In genomic region chr10:77104459-77104980, GRCh38 we compare ENCODE assay signal across 10 cellular contexts.
DNase-seq lines count a peak whose midpoint lies in the region; ATAC-seq and TF ChIP-seq lines count a peak whose summit lies in the region.
"Had no signal": no experiment of that assay in that cellular context is flagged by ENCODE, and none has a peak within 500 bp of the region (broad histone marks: within the 10 kb centered on the region; RNA-seq: fewer than 3 reads in every experiment).

No MANE protein-coding gene starts in this region.

- no peaks in the 10 kb centered on the region for H3K27me3 Mint-ChIP-seq in endothelial cell (ENCODE audit: unreplicated experiment)
- no peaks in the 10 kb centered on the region for H3K27me3 Mint-ChIP-seq in activated naive CD4-positive, alpha-beta T cell treated with anti-CD3 and anti-CD28 coated beads for 36 hours (ENCODE audit: low read depth)

- H3K9me2 ChIP-seq in OCI-LY7 (ENCODE audit: insufficient read depth, low read length), result no peaks in the 10 kb centered on the region

- POLR2A ChIA-PET in OCI-LY7 (lab: Charles Lee), result no interaction called here

- peaks cover 9% of the 10 kb centered on the region for H3K4me1 Mint-ChIP-seq in endothelial cell (ENCODE audit: unreplicated experiment)
- no peaks in the 10 kb centered on the region for H3K4me1 Mint-ChIP-seq in activated naive CD4-positive, alpha-beta T cell treated with anti-CD3 and anti-CD28 coated beads for 36 hours (ENCODE audit: low read depth)
- H3K4me1 Mint-ChIP-seq: activated T-helper 17 cell treated with anti-CD3 and anti-CD28 coated beads, Interleukin-2, amount 50 U/mL, for 72 hours had no signal

- no peak for TF ChIP-seq CTCF in ascending aorta (IDR thresholded peaks at IDR 0.05)
- TF ChIP-seq CTCF in heart right ventricle (IDR thresholded peaks at IDR 0.05), result no peak
- no peak for TF ChIP-seq CTCF in gastrocnemius medialis (IDR thresholded peaks at IDR 0.05 in 4 of 5, conservative IDR thresholded peaks at IDR 0.05 in 1 of 5)
- TF ChIP-seq CTCF in endothelial cell (IDR thresholded peaks at IDR 0.05; ENCODE audit: unreplicated experiment), result no peak
- no peak for TF ChIP-seq CTCF in OCI-LY7 (conservative IDR thresholded peaks at IDR 0.05; ENCODE audit: low read length)

- H3K4me2 ChIP-seq in OCI-LY7 (ENCODE audit: low read length), result no peak overlapping the region
- H3K4me2 ChIP-seq: neural progenitor cell had no signal

- ATAC-seq in heart right ventricle (peak; percentile 66 to 93 (median 80)), gastrocnemius medialis (peak; percentile 72 to 81)
- ATAC-seq: activated T-helper 17 cell treated with anti-CD3 and anti-CD28 coated beads, Interleukin-2, amount 50 U/mL, for 72 hours had no signal

- intact Hi-C loops in ascending aorta (cut with DNase I), result no loop called here
- intact Hi-C loops in heart right ventricle (cut with DNase I), result no loop called here
- intact Hi-C loops in gastrocnemius medialis (cut with DNase I; ENCODE audit: low total_unique reads), result loop anchor here (2.0 to 5.0 kb wide), 2 partner anchors 34 to 87 kb away; no protein-coding TSS in a partner anchor
- intact Hi-C loops in OCI-LY7 (cut with micrococcal nuclease; ENCODE audit: unreplicated experiment), result no loop called here
- intact Hi-C loops in activated naive CD4-positive, alpha-beta T cell treated with anti-CD3 and anti-CD28 coated beads for 36 hours (cut with micrococcal nuclease), result no loop called here

- H3K36me3 Mint-ChIP-seq in endothelial cell (ENCODE audit: low read depth, unreplicated experiment), result no peaks in the 10 kb centered on the region
- H3K36me3 Mint-ChIP-seq in activated naive CD4-positive, alpha-beta T cell treated with anti-CD3 and anti-CD28 coated beads for 36 hours (ENCODE audit: low read depth), result no peaks in the 10 kb centered on the region
- H3K36me3 Mint-ChIP-seq: neural progenitor cell had no signal

- CTCF ChIA-PET in OCI-LY7 (lab: Charles Lee; ENCODE audit: unreplicated experiment), result no interaction called here
- CTCF ChIA-PET in activated naive CD4-positive, alpha-beta T cell treated with anti-CD3 and anti-CD28 coated beads for 36 hours (lab: Charles Lee), result no interaction called here

- 51 to 55% methylated on average over 4 of the region's 4 CpGs for WGBS in heart right ventricle, 2 donors

- peaks cover 10 to 33% of the 10 kb centered on the region in 2 donors for H3K4me1 ChIP-seq in ascending aorta
- peaks cover 0 to 24% (median 6%) of the 10 kb centered on the region in 9 donors for H3K4me1 ChIP-seq in heart right ventricle
- no peaks in the 10 kb centered on the region for H3K4me1 ChIP-seq in gastrocnemius medialis
- H3K4me1 ChIP-seq in OCI-LY7 (ENCODE audit: insufficient read depth, low read length, poor library complexity, severe bottlenecking), result no peaks in the 10 kb centered on the region

- BruUV-seq in OCI-LY7 (replicated peaks; lab: Mats Ljungman, UMichigan), result no TSS peak

- H3K4me3 ChIP-seq in ascending aorta, result no peak overlapping the region
- no peak overlapping the region for H3K4me3 ChIP-seq in heart right ventricle
- no peak overlapping the region for H3K4me3 ChIP-seq in gastrocnemius medialis
- no peak overlapping the region for H3K4me3 ChIP-seq in OCI-LY7 (ENCODE audit: low read depth, low read length, poor library complexity, severe bottlenecking)
- H3K4me3 ChIP-seq: neural progenitor cell had no signal

- in situ Hi-C loops in gastrocnemius medialis (cut with MboI; ENCODE audit: low sequenced_read_pairs in 4 of 4), result no loop called here

- H3K27ac ChIP-seq in ascending aorta (peak overlapping the region; percentile 53 to 58), heart right ventricle (peak overlapping the region in 6 of 10 donors; percentile 39 to 64 (median 48)), gastrocnemius medialis (peak overlapping the region; percentile 19 to 37 (median 24)), OCI-LY7 (ENCODE audit: low read depth, low read length, poor library complexity, severe bottlenecking) (no peak overlapping the region)
- H3K27ac ChIP-seq: neural progenitor cell had no signal

- H3K27me3 ChIP-seq in ascending aorta (no peaks in the 10 kb centered on the region), heart right ventricle (peaks cover 0 to 6% (median 5%) of the 10 kb centered on the region in 7 donors), gastrocnemius medialis (no peaks in the 10 kb centered on the region)
- H3K27me3 ChIP-seq: neural progenitor cell had no signal

- H3K36me3 ChIP-seq in ascending aorta, result peaks cover 0 to 3% of the 10 kb centered on the region in 2 donors
- H3K36me3 ChIP-seq in heart right ventricle, result no peaks in the 10 kb centered on the region
- no peaks in the 10 kb centered on the region for H3K36me3 ChIP-seq in gastrocnemius medialis
- no peaks in the 10 kb centered on the region for H3K36me3 ChIP-seq in OCI-LY7 (ENCODE audit: insufficient read depth, low read length)
- H3K36me3 ChIP-seq: neural progenitor cell had no signal

- no peak overlapping the region for H3K4me3 Mint-ChIP-seq in endothelial cell (ENCODE audit: unreplicated experiment)
- H3K4me3 Mint-ChIP-seq in activated naive CD4-positive, alpha-beta T cell treated with anti-CD3 and anti-CD28 coated beads for 36 hours, result no peak overlapping the region
- H3K4me3 Mint-ChIP-seq: activated T-helper 17 cell treated with anti-CD3 and anti-CD28 coated beads, Interleukin-2, amount 50 U/mL, for 72 hours; neural progenitor cell had no signal

- TF ChIP-seq POLR2A in gastrocnemius medialis (IDR thresholded peaks at IDR 0.05), result no peak

- H4K20me1 ChIP-seq in OCI-LY7 (ENCODE audit: insufficient read depth, low read length), result no peaks in the 10 kb centered on the region

- no peak overlapping the region for H2AFZ ChIP-seq in OCI-LY7 (ENCODE audit: low read length)
- H2AFZ ChIP-seq: neural progenitor cell had no signal

- no peaks in the 10 kb centered on the region for H3K9me3 Mint-ChIP-seq in endothelial cell (ENCODE audit: unreplicated experiment)
- no peaks in the 10 kb centered on the region for H3K9me3 Mint-ChIP-seq in activated naive CD4-positive, alpha-beta T cell treated with anti-CD3 and anti-CD28 coated beads for 36 hours
- H3K9me3 Mint-ChIP-seq: activated T-helper 17 cell treated with anti-CD3 and anti-CD28 coated beads, Interleukin-2, amount 50 U/mL, for 72 hours; neural progenitor cell had no signal

- no peak overlapping the region for H3K27ac Mint-ChIP-seq in endothelial cell (ENCODE audit: unreplicated experiment)
- H3K27ac Mint-ChIP-seq in activated naive CD4-positive, alpha-beta T cell treated with anti-CD3 and anti-CD28 coated beads for 36 hours, result no peak overlapping the region
- H3K27ac Mint-ChIP-seq: activated T-helper 17 cell treated with anti-CD3 and anti-CD28 coated beads, Interleukin-2, amount 50 U/mL, for 72 hours; neural progenitor cell had no signal

- H3K79me2 ChIP-seq in OCI-LY7 (ENCODE audit: insufficient read depth, low read depth, low read length), result no peaks in the 10 kb centered on the region

- peak; percentile 62 for DNase-seq in GM03348 (ENCODE audit: low spot score)
- peak in 1 of 2 donors; percentile 87 for DNase-seq in ascending aorta (ENCODE audit: low spot score in 2 of 2)
- peak; percentile 39 to 71 for DNase-seq in heart right ventricle
- peak; percentile 60 to 83 for DNase-seq in gastrocnemius medialis
- DNase-seq in endothelial cell (ENCODE audit: low spot score), result no peak
- no peak for DNase-seq in NCI-H2107 (lab: John Stamatoyannopoulos, UW)
- DNase-seq in OCI-LY7 (ENCODE audit: low spot score), result no peak
- no peak for DNase-seq in activated naive CD4-positive, alpha-beta T cell treated with anti-CD3 and anti-CD28 coated beads for 36 hours

- H3K9me3 ChIP-seq in ascending aorta (no peaks in the 10 kb centered on the region), heart right ventricle (no peaks in the 10 kb centered on the region), gastrocnemius medialis (no peaks in the 10 kb centered on the region), OCI-LY7 (ENCODE audit: low read length) (no peaks in the 10 kb centered on the region)

Comparison
In these comparisons a context has a peak if more than half of its experiments do, and no peak if none do; other contexts are left out.
1. DNase-seq: peak in GM03348 (single experiment), heart right ventricle (2 of 2) and gastrocnemius medialis (2 of 2); none in endothelial cell (single experiment), NCI-H2107 (single experiment), OCI-LY7 (single experiment) and activated naive CD4-positive, alpha-beta T cell treated with anti-CD3 and anti-CD28 coated beads for 36 hours (single experiment).